ENCODE assay signal across 9 cellular contexts in genomic region chr2:205683991-205684390, GRCh38. TPM values are rescaled to one million over a fixed set of nuclear protein-coding genes. Genes with fewer than 3 reads are reported as not detected.
DNase-seq lines count a peak whose midpoint lies in the region; ATAC-seq and TF ChIP-seq lines count a peak whose summit lies in the region.
"Had no signal": no experiment of that assay in that cellular context is flagged by ENCODE, and none has a peak within 500 bp of the region (broad histone marks: within the 10 kb centered on the region; RNA-seq: fewer than 3 reads in every experiment).

No MANE protein-coding gene starts in this region.

- H3K9me3 ChIP-seq in SJSA1 (replicated peaks) (no peaks in the 10 kb centered on the region), prostate gland (no peaks in the 10 kb centered on the region)

- no peak for ATAC-seq in stimulated activated naive CD8-positive, alpha-beta T cell treated with anti-CD3 and anti-CD28 coated beads, Interleukin-15, amount 100 ng/mL, for 72 hours
- no peak for ATAC-seq in esophagus mucosa
- ATAC-seq: T-helper 17 cell had no signal

- no peaks in the 10 kb centered on the region for H3K27me3 Mint-ChIP-seq in Calu3 (ENCODE audit: unreplicated experiment)
- H3K27me3 Mint-ChIP-seq in stimulated activated naive CD8-positive, alpha-beta T cell treated with anti-CD3 and anti-CD28 coated beads, Interleukin-15, amount 100 ng/mL, for 72 hours = peaks cover 91% of the 10 kb centered on the region

- no peaks in the 10 kb centered on the region for H3K36me3 ChIP-seq in SJSA1
- H3K36me3 ChIP-seq in prostate gland = no peaks in the 10 kb centered on the region

- DNase-seq in Calu3 = no peak
- no peak for DNase-seq in SJSA1 (ENCODE audit: low read depth in 1 of 2, low spot score in 2 of 2)
- no peak for DNase-seq in fibroblast of villous mesenchyme (ENCODE audit: low read depth)
- no peak for DNase-seq in prostate gland (ENCODE audit: low spot score)
- no peak for DNase-seq in NCI-H2107 (lab: John Stamatoyannopoulos, UW)
- no peak for DNase-seq in amygdala (lab: John Stamatoyannopoulos, UW)
- no peak for DNase-seq in stimulated activated naive CD8-positive, alpha-beta T cell treated with anti-CD3 and anti-CD28 coated beads, Interleukin-15, amount 100 ng/mL, for 72 hours
- DNase-seq: T-helper 17 cell had no signal

- H3K27me3 ChIP-seq in SJSA1 (replicated peaks) (no peaks in the 10 kb centered on the region), prostate gland (replicated peaks; ENCODE audit: insufficient read depth) (no peaks in the 10 kb centered on the region)

- no peak for TF ChIP-seq POLR2A in prostate gland (IDR thresholded peaks at IDR 0.05)

- peak overlapping the region; percentile 93 for H3K4me3 Mint-ChIP-seq in Calu3 (ENCODE audit: low read depth, unreplicated experiment)
- peak overlapping the region in 1 of 2 donors; percentile 33 for H3K4me3 Mint-ChIP-seq in stimulated activated naive CD8-positive, alpha-beta T cell treated with anti-CD3 and anti-CD28 coated beads, Interleukin-15, amount 100 ng/mL, for 72 hours

- no peak for TF ChIP-seq CTCF in Calu3 (IDR thresholded peaks at IDR 0.05; ENCODE audit: unreplicated experiment)
- no peak for TF ChIP-seq CTCF in fibroblast of villous mesenchyme (IDR thresholded peaks at IDR 0.05; ENCODE audit: insufficient read depth, low read depth, low read length)
- TF ChIP-seq CTCF in prostate gland (IDR thresholded peaks at IDR 0.05) = no peak

- H3K4me1 ChIP-seq in SJSA1 (replicated peaks) = peaks cover 43% of the 10 kb centered on the region
- no peaks in the 10 kb centered on the region for H3K4me1 ChIP-seq in prostate gland (replicated peaks)

- H3K9me3 Mint-ChIP-seq in Calu3 (ENCODE audit: low read depth, unreplicated experiment) = no peaks in the 10 kb centered on the region
- H3K9me3 Mint-ChIP-seq in stimulated activated naive CD8-positive, alpha-beta T cell treated with anti-CD3 and anti-CD28 coated beads, Interleukin-15, amount 100 ng/mL, for 72 hours = no peaks in the 10 kb centered on the region

- H3K36me3 Mint-ChIP-seq in Calu3 (ENCODE audit: insufficient read depth, unreplicated experiment) = peaks cover 50% of the 10 kb centered on the region

- H3K4me3 ChIP-seq in SJSA1 (peak overlapping the region; percentile 68), fibroblast of villous mesenchyme (ENCODE audit: low read depth, low read length) (peak overlapping the region; percentile 71), prostate gland (peak overlapping the region; percentile 50)

- no TSS peak for BruUV-seq in Calu3 (replicated peaks; lab: Mats Ljungman, UMichigan)

- no peak overlapping the region for H3K27ac ChIP-seq in SJSA1
- H3K27ac ChIP-seq in prostate gland = peak overlapping the region in 1 of 2 donors; percentile 74

- peak overlapping the region; percentile 74 for H3K27ac Mint-ChIP-seq in Calu3 (ENCODE audit: unreplicated experiment)
- no peak overlapping the region for H3K27ac Mint-ChIP-seq in stimulated activated naive CD8-positive, alpha-beta T cell treated with anti-CD3 and anti-CD28 coated beads, Interleukin-15, amount 100 ng/mL, for 72 hours
- H3K27ac Mint-ChIP-seq: T-helper 17 cell had no signal

- CTCF ChIA-PET in Calu3 (lab: Charles Lee) = no interaction called here

- intact Hi-C loops in Calu3 (cut with micrococcal nuclease; ENCODE audit: unreplicated experiment) = loop anchor here (2.0 to 5.0 kb wide), 6 partner anchors 63 to 992 kb away; no protein-coding TSS in a partner anchor
- intact Hi-C loops in prostate gland (cut with DNase I) = loop anchor here (5.0 to 10.0 kb wide), 3 partner anchors 203 to 1659 kb away; no protein-coding TSS in a partner anchor

- WGBS in prostate gland = 74% methylated on average over 7 of the region's 7 CpGs

- H3K4me1 Mint-ChIP-seq in Calu3 (ENCODE audit: low read depth, unreplicated experiment) = peaks cover 19% of the 10 kb centered on the region
- peaks cover 54% of the 10 kb centered on the region for H3K4me1 Mint-ChIP-seq in stimulated activated naive CD8-positive, alpha-beta T cell treated with anti-CD3 and anti-CD28 coated beads, Interleukin-15, amount 100 ng/mL, for 72 hours

RNA-seq across cellular contexts. Expression of gene NRP2, which starts 1.7 kb away (rescaled TPM):
- 12.5 and 19.9 TPM in 2 replicates for total RNA-seq in Calu3 (2022)
- 8.2 and 13.2 TPM in 2 replicates for total RNA-seq in SJSA1 (2014; rRNA removed; shearing (Covaris generic))
- 117 and 120 TPM in 2 replicates for total RNA-seq in fibroblast of villous mesenchyme
- 10 to 100 TPM in 1 of 2 donors, 1 to 10 TPM in 1; 9.7 to 21.0 TPM for total RNA-seq in prostate gland
- total RNA-seq in esophagus mucosa = 20.0 TPM
